2 cellular contexts compared by ENCODE assay signal in the genomic region with DNA sequence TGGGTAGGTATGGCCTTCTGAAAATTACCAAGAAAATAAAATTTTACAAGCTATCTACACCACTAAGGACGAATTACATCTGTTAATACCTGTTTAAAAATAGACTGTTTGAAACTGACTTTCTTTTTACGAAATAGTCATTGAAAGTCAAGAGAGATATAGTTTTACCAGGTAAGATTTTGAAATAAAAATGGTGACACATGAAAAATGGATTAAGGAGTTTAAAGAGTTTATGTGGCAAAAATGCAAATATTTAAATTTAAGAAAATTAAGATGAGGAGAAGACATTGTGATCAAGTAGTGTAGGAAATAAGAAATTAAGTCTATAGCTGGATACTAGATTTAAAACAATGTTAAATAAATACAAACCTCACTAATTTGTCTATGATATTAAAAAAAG.
TF ChIP-seq lines count a peak whose summit lies in the region.

No MANE protein-coding gene starts in this region.

TF ChIP-seq in HepG2, 621 proteins besides CTCF, POLR2A, EP300 and RAD21:
- TF ChIP-seq ZFP36L1 (CRISPR knock-in tag; IDR thresholded peaks at IDR 0.05), result no peak
- TF ChIP-seq MAFK (conservative IDR thresholded peaks at IDR 0.05 in 1 of 2, IDR thresholded peaks at IDR 0.05 in 1 of 2; ENCODE audit: low read length in 2 of 2), result peak; percentile 29 to 63; a peak in 2 of 4 replicates
- peak; percentile 32; the same call in 1 of the 2 replicates for TF ChIP-seq MAFF (IDR thresholded peaks at IDR 0.05; ENCODE audit: low read depth, low read length)
- TF ChIP-seq, protein P1, sequence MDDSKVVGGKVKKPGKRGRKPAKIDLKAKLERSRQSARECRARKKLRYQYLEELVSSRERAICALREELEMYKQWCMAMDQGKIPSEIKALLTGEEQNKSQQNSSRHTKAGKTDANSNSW (CRISPR knock-in tag; IDR thresholded peaks at IDR 0.05; ENCODE audit: borderline replicate concordance), result no peak
- TF ChIP-seq ZNF350 (CRISPR knock-in tag; IDR thresholded peaks at IDR 0.05; ENCODE audit: borderline replicate concordance, low read depth), result no peak
- TF ChIP-seq NFKBIZ (CRISPR knock-in tag; IDR thresholded peaks at IDR 0.05), result no peak

TF ChIP-seq in K562, 482 proteins besides CTCF, POLR2A, EP300 and RAD21:
- TF ChIP-seq MAFG (tag; conservative IDR thresholded peaks at IDR 0.05) (peak; percentile 24; the same call in 1 of the 2 replicates), ZNF316 (IDR thresholded peaks at IDR 0.05) (peak; percentile 84), C11orf30 (IDR thresholded peaks at IDR 0.05; ENCODE audit: low read depth) (peak; percentile 63), ZKSCAN1 (IDR thresholded peaks at IDR 0.05; ENCODE audit: low read depth, low read length) (no peak)
